22 cellular contexts compared by ENCODE assay signal in the genomic region with DNA sequence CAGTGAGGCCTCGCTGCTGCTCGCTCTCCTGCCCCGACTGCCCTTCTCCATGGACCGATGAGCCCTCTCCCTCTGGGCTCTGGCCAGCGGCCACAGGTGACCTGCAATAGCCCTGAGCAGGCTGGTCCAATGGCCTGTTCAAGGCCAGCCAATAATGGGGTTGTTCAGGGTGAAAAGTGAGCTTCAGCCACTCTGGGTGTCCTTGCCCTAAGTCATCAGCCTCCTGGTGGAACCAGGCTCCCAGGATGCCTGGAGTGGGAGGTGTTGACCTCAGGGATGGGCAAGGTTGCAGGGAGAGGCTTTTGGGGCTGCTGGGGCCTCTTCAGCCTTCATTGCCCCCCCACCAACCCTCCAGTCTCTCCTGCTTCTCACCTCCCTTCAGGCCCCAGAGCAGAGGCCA.
"Had no signal": no experiment of that assay in that cellular context is flagged by ENCODE, and none has a peak within 500 bp of the region (broad histone marks: within the 10 kb centered on the region; RNA-seq: fewer than 3 reads in every experiment).

No MANE protein-coding gene starts in this region.

- H3K27me3 ChIP-seq: ascending aorta, breast epithelium, tibial artery had no signal

- H3K9me3 ChIP-seq: ascending aorta, breast epithelium, left ventricle myocardium inferior, tibial artery had no signal

- H3K36me3 ChIP-seq: breast epithelium had no signal

- ATAC-seq: esophagus mucosa; stimulated activated naive CD8-positive, alpha-beta T cell treated with anti-CD3 and anti-CD28 coated beads, Interleukin-15, Interleukin-2, amounts not matched to agents 100 U/mL and 50 U/mL, for 24 hours; T-helper 17 cell had no signal

- H3K4me3 ChIP-seq: ascending aorta, breast epithelium, left ventricle myocardium inferior, tibial artery had no signal

- DNase-seq: activated CD4-positive, alpha-beta memory T cell treated with anti-CD3 and anti-CD28 coated beads for 36 hours; activated CD4-positive, alpha-beta T cell treated with anti-CD3 and anti-CD28 coated beads for 4 hours; activated CD4-positive, CD25-positive, alpha-beta regulatory T cell; activated gamma-delta T cell; effector memory CD4-positive, alpha-beta T cell; foreskin melanocyte; hippocampal formation; kidney glomerular epithelial cell; left ventricle myocardium inferior; mammary epithelial cell; nephron progenitor cell; retina; stimulated activated CD4-positive, alpha-beta T cell treated with anti-CD3 and anti-CD28 coated beads, Interleukin-4, amount 100 ng/mL, for 24 hours; stimulated activated naive CD8-positive, alpha-beta T cell treated with anti-CD3 and anti-CD28 coated beads, Interleukin-15, Interleukin-2, amounts not matched to agents 100 U/mL and 50 U/mL, for 24 hours; SW 1271; T-helper 17 cell; tibial artery had no signal

- H3K27ac ChIP-seq: ascending aorta, left ventricle myocardium inferior, tibial artery had no signal

- FAIRE-seq: colon, endothelial cell of umbilical vein had no signal
